In the genomic region with DNA sequence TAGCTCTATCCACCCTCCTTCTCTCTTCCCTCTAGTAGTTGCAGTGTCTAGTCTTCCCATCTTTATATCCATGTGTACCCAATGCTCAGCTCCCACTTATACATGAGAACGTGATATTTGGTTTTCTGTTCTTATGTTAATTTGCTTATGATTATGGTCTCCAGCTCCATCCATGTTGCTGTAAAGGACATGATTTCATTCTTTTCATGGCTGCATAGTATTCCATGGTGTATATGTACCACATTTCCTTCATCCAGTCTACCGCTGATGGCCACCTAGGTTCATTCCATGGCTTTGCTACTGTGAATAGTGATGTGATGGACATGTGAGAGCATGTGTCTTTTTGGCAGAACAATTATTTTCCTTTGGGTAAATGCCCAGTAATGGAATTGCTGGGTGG, we compare ENCODE assay signal across 23 cellular contexts. TPM values are rescaled to one million over a fixed set of nuclear protein-coding genes. Genes with fewer than 3 reads are reported as not detected.
DNase-seq lines count a peak whose midpoint lies in the region; ATAC-seq and TF ChIP-seq lines count a peak whose summit lies in the region.
"Had no signal": no experiment of that assay in that cellular context is flagged by ENCODE, and none has a peak within 500 bp of the region (broad histone marks: within the 10 kb centered on the region; RNA-seq: fewer than 3 reads in every experiment).

No MANE protein-coding gene starts in this region.

- H3K4me1 ChIP-seq in SK-N-SH (ENCODE audit: control insufficient read depth in 1 of 2, insufficient read depth in 2 of 2, low read depth in 1 of 2, low read length in 1 of 2): no peaks in the 10 kb centered on the region; a peak in 1 of 4 replicates
- H3K4me1 ChIP-seq: BE2C had no signal

- H3K4me3 ChIP-seq in SK-N-SH (ENCODE audit: low read depth in 2 of 2, low read length in 1 of 2): no peak overlapping the region
- H3K4me3 ChIP-seq: BLaER1 treated with 17β-estradiol and CSF1 and Interleukin-3, amounts not matched to agents 10 nM and 100 nM; GM12878; GM23338 had no signal

- H3K9me2 ChIP-seq in SK-N-SH: no peaks in the 10 kb centered on the region

- no peak overlapping the region for H3K9ac ChIP-seq in SK-N-SH
- H3K9ac ChIP-seq: BLaER1 treated with 17β-estradiol and CSF1 and Interleukin-3, amounts not matched to agents 10 nM and 100 nM had no signal

- no peaks in the 10 kb centered on the region for H3K9me3 ChIP-seq in SK-N-SH
- H3K9me3 ChIP-seq: BE2C; BLaER1 treated with 17β-estradiol and CSF1 and Interleukin-3, amounts not matched to agents 10 nM and 100 nM had no signal

- H3K27ac Mint-ChIP-seq in natural killer cell treated with Interleukin-12 subunit alpha and Interleukin-12 subunit beta and Interleukin-15 and Interleukin-18, amount 100 ng/mL, for 72 hours: no peak overlapping the region
- H3K27ac Mint-ChIP-seq: CD14-positive monocyte; CD4-positive, alpha-beta T cell; GM23338; H9 had no signal

- POLR2A ChIA-PET in SK-N-SH (lab: Yijun Ruan, JAX): no interaction called here

- ATAC-seq in SK-N-SH treated with all-trans-retinoic acid at 6 μM for 48 hours: no peak
- no peak for ATAC-seq in natural killer cell treated with Interleukin-12 subunit alpha and Interleukin-12 subunit beta and Interleukin-15 and Interleukin-18, amount 100 ng/mL, for 72 hours
- ATAC-seq: GM12878, GM23338, HCT116 had no signal

- CTCF ChIA-PET in SK-N-SH (lab: Yijun Ruan, JAX): interaction anchor here (1.1 to 19.8 kb wide), 5 partner anchors 144 to 294 kb away, joined by 3 to 488 read pairs (median 14); no protein-coding TSS in a partner anchor

- H3K4me2 ChIP-seq in SK-N-SH: no peak overlapping the region
- H3K4me2 ChIP-seq: BLaER1 treated with 17β-estradiol and CSF1 and Interleukin-3, amounts not matched to agents 10 nM and 100 nM; GM23338 had no signal

- peaks cover 31 to 35% of the 10 kb centered on the region in 2 donors for H3K4me1 Mint-ChIP-seq in natural killer cell treated with Interleukin-12 subunit alpha and Interleukin-12 subunit beta and Interleukin-15 and Interleukin-18, amount 100 ng/mL, for 72 hours (ENCODE audit: low read depth in 2 of 2)
- H3K4me1 Mint-ChIP-seq: CD14-positive monocyte; CD8-positive, alpha-beta memory T cell; GM23338; H9 had no signal

- H3K36me3 Mint-ChIP-seq in natural killer cell treated with Interleukin-12 subunit alpha and Interleukin-12 subunit beta and Interleukin-15 and Interleukin-18, amount 100 ng/mL, for 72 hours: peaks cover 4% of the 10 kb centered on the region
- H3K36me3 Mint-ChIP-seq: CD14-positive monocyte had no signal

- TF ChIP-seq RAD21 in SK-N-SH (IDR thresholded peaks at IDR 0.05; ENCODE audit: low read length): no peak

- no peak for DNase-seq in SK-N-SH
- peak; percentile 9 for DNase-seq in fibroblast of gingiva (ENCODE audit: low read depth)
- no peak for DNase-seq in natural killer cell treated with Interleukin-12 subunit alpha and Interleukin-12 subunit beta and Interleukin-15 and Interleukin-18, amount 100 ng/mL, for 72 hours (ENCODE audit: low spot score)
- no peak for DNase-seq in activated CD4-positive, CD25-positive, alpha-beta regulatory T cell treated with anti-CD3 and anti-CD28 coated beads, Interleukin-2, amount 50 U/mL, for 72 hours
- DNase-seq in anterior cingulate cortex (lab: John Stamatoyannopoulos, UW): no peak
- DNase-seq: AML-193; BE2C; CD4-positive, alpha-beta T cell; CD8-positive, alpha-beta memory T cell; DMS 273 treated with DMSO at 0.1 percent for 48 hours; DMS79; EL; GDM1; H9 had no signal

- no peak overlapping the region for H2AFZ ChIP-seq in SK-N-SH (ENCODE audit: low read depth)
- H2AFZ ChIP-seq: GM23338 had no signal

- H3F3A ChIP-seq in SK-N-SH (replicated peaks; ENCODE audit: insufficient read depth): peaks cover 3% of the 10 kb centered on the region

- H3K9me3 Mint-ChIP-seq in natural killer cell treated with Interleukin-12 subunit alpha and Interleukin-12 subunit beta and Interleukin-15 and Interleukin-18, amount 100 ng/mL, for 72 hours: no peaks in the 10 kb centered on the region
- H3K9me3 Mint-ChIP-seq: CD4-positive, alpha-beta T cell; CD8-positive, alpha-beta memory T cell; GM23338; H9 had no signal

- no peaks in the 10 kb centered on the region for H3K79me2 ChIP-seq in SK-N-SH (ENCODE audit: insufficient read depth)

- H3K4me3 Mint-ChIP-seq in natural killer cell treated with Interleukin-12 subunit alpha and Interleukin-12 subunit beta and Interleukin-15 and Interleukin-18, amount 100 ng/mL, for 72 hours: peak overlapping the region; percentile 18
- H3K4me3 Mint-ChIP-seq: CD14-positive monocyte; CD4-positive, alpha-beta T cell; CD8-positive, alpha-beta memory T cell; GM23338; H9 had no signal

- H3K27me3 ChIP-seq in SK-N-SH (ENCODE audit: insufficient read depth): no peaks in the 10 kb centered on the region; the same call in 1 of the 2 replicates
- H3K27me3 ChIP-seq: BE2C; BLaER1 treated with 17β-estradiol and CSF1 and Interleukin-3, amounts not matched to agents 10 nM and 100 nM had no signal

- no peak for TF ChIP-seq CTCF in SK-N-SH (IDR thresholded peaks at IDR 0.05)

- whole genome bisulfite sequencing in SK-N-SH (ENCODE audit: low lambda C conversion rate): 76% methylated on average over 2 of the region's 2 CpGs

- H4K20me1 ChIP-seq in SK-N-SH (ENCODE audit: insufficient read depth): no peaks in the 10 kb centered on the region
- H4K20me1 ChIP-seq: BLaER1 treated with 17β-estradiol and CSF1 and Interleukin-3, amounts not matched to agents 10 nM and 100 nM had no signal

- no peaks in the 10 kb centered on the region for H3K36me3 ChIP-seq in SK-N-SH (replicated peaks in 1 of 2; ENCODE audit: control insufficient read depth in 1 of 2, insufficient read depth in 2 of 2, low read length in 1 of 2)
- H3K36me3 ChIP-seq: BE2C; BLaER1 treated with 17β-estradiol and CSF1 and Interleukin-3, amounts not matched to agents 10 nM and 100 nM had no signal

- no peaks in the 10 kb centered on the region for H3K27me3 Mint-ChIP-seq in natural killer cell treated with Interleukin-12 subunit alpha and Interleukin-12 subunit beta and Interleukin-15 and Interleukin-18, amount 100 ng/mL, for 72 hours
- H3K27me3 Mint-ChIP-seq: CD4-positive, alpha-beta T cell; CD8-positive, alpha-beta memory T cell had no signal

- H3K27ac ChIP-seq in SK-N-SH (ENCODE audit: low read depth in 2 of 2, low read length in 1 of 2): no peak overlapping the region
- H3K27ac ChIP-seq: 22Rv1; BLaER1 treated with 17β-estradiol and CSF1 and Interleukin-3, amounts not matched to agents 10 nM and 100 nM had no signal

- TF ChIP-seq EP300 in SK-N-SH (IDR thresholded peaks at IDR 0.05; ENCODE audit: borderline replicate concordance in 1 of 2, low read depth in 1 of 2, low read length in 1 of 2): no peak

TF ChIP-seq in SK-N-SH treated with all-trans-retinoic acid at 6 μM for 48 hours, 23 proteins besides CTCF, POLR2A, EP300 and RAD21 (continues in another document):
- TF ChIP-seq ZNF565 (CRISPR knock-in tag; conservative IDR thresholded peaks at IDR 0.05; ENCODE audit: low read depth): no peak

TF ChIP-seq in SK-N-SH, 30 proteins besides CTCF, POLR2A, EP300 and RAD21:
- no peak for TF ChIP-seq ELF1 (IDR thresholded peaks at IDR 0.05)

RNA-seq across cellular contexts. Expression of gene PRSS2, which starts 6.5 kb away (rescaled TPM):
- not detected in 2 replicates for polyA plus RNA-seq in SK-N-SH (2012; rRNA removed)
- polyA plus RNA-seq in SK-N-SH (2012; cell fraction: cytosol; rRNA removed): not detected in 2 replicates
- not detected in 2 replicates for polyA plus RNA-seq in SK-N-SH (2012; cell fraction: nucleus; rRNA removed)
- total RNA-seq in natural killer cell treated with Interleukin-12 subunit alpha and Interleukin-12 subunit beta and Interleukin-15 and Interleukin-18, amount 100 ng/mL, for 72 hours: under 1 TPM in 1 of 2 donors, not detected in 1; 0.76 TPM
- total RNA-seq: CD4-positive, alpha-beta T cell; CD8-positive, alpha-beta memory T cell; GM23338; H4; H9 had no signal
- polyA plus RNA-seq: AG04450; CD14-positive monocyte; CD8-positive, alpha-beta memory T cell; GM23338 had no signal

RNA-seq across cellular contexts. Expression of gene PRSS1, which starts 28.0 kb away (rescaled TPM):
- polyA plus RNA-seq in SK-N-SH (2012; rRNA removed): not detected in 2 replicates
- not detected in 2 replicates for polyA plus RNA-seq in SK-N-SH (2012; cell fraction: cytosol; rRNA removed)
- polyA plus RNA-seq in SK-N-SH (2012; cell fraction: nucleus; rRNA removed): not detected in 2 replicates
- total RNA-seq in natural killer cell treated with Interleukin-12 subunit alpha and Interleukin-12 subunit beta and Interleukin-15 and Interleukin-18, amount 100 ng/mL, for 72 hours: not detected
- total RNA-seq: CD4-positive, alpha-beta T cell; CD8-positive, alpha-beta memory T cell; GM23338; H4; H9 had no signal
- polyA plus RNA-seq: AG04450; CD14-positive monocyte; CD8-positive, alpha-beta memory T cell; GM12878; GM23338 had no signal
